In the genomic region with DNA sequence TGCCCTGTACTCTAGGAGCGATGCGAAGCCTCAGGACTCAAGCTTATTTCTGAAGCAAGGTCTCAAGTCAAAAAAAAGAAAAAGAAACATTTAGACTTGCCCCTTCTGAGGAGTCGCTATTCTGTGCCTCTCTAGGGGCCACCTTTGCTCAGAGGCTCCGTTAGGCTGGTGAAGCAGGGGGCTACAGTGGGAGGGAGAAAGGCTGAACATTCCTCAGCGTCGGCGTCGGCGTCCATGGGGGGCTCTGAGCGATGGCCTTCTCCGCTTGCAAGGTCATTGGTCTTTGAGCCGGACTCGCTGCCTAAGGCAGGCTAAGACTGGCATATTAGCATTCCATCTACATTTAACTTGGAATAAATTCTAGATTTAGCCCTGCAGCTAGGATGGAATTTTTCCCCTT, we compare ENCODE assay signal across 2 cellular contexts.
TF ChIP-seq lines count a peak whose summit lies in the region.

No MANE protein-coding gene starts in this region.

TF ChIP-seq in GM23338, 12 proteins besides CTCF, POLR2A, EP300 and RAD21 (continues in another document):
- no peak for TF ChIP-seq EZH2phosphoT487 (IDR thresholded peaks at IDR 0.05; ENCODE audit: unreplicated experiment)
- TF ChIP-seq NANOG (IDR thresholded peaks at IDR 0.05; ENCODE audit: borderline replicate concordance) = no peak
- no peak for TF ChIP-seq ZNF331 (CRISPR knock-in tag; IDR thresholded peaks at IDR 0.05; ENCODE audit: low read depth)
- no peak for TF ChIP-seq CREB1 (CRISPR knock-in tag; IDR thresholded peaks at IDR 0.05; ENCODE audit: low read depth)
- no peak for TF ChIP-seq STAT1 (IDR thresholded peaks at IDR 0.05; ENCODE audit: unreplicated experiment)
- TF ChIP-seq, protein P1, sequence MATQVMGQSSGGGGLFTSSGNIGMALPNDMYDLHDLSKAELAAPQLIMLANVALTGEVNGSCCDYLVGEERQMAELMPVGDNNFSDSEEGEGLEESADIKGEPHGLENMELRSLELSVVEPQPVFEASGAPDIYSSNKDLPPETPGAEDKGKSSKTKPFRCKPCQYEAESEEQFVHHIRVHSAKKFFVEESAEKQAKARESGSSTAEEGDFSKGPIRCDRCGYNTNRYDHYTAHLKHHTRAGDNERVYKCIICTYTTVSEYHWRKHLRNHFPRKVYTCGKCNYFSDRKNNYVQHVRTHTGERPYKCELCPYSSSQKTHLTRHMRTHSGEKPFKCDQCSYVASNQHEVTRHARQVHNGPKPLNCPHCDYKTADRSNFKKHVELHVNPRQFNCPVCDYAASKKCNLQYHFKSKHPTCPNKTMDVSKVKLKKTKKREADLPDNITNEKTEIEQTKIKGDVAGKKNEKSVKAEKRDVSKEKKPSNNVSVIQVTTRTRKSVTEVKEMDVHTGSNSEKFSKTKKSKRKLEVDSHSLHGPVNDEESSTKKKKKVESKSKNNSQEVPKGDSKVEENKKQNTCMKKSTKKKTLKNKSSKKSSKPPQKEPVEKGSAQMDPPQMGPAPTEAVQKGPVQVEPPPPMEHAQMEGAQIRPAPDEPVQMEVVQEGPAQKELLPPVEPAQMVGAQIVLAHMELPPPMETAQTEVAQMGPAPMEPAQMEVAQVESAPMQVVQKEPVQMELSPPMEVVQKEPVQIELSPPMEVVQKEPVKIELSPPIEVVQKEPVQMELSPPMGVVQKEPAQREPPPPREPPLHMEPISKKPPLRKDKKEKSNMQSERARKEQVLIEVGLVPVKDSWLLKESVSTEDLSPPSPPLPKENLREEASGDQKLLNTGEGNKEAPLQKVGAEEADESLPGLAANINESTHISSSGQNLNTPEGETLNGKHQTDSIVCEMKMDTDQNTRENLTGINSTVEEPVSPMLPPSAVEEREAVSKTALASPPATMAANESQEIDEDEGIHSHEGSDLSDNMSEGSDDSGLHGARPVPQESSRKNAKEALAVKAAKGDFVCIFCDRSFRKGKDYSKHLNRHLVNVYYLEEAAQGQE (IDR thresholded peaks at IDR 0.05; ENCODE audit: unreplicated experiment) = no peak
- no peak for TF ChIP-seq JUNB (IDR thresholded peaks at IDR 0.05; ENCODE audit: unreplicated experiment)
- TF ChIP-seq, protein P2, sequence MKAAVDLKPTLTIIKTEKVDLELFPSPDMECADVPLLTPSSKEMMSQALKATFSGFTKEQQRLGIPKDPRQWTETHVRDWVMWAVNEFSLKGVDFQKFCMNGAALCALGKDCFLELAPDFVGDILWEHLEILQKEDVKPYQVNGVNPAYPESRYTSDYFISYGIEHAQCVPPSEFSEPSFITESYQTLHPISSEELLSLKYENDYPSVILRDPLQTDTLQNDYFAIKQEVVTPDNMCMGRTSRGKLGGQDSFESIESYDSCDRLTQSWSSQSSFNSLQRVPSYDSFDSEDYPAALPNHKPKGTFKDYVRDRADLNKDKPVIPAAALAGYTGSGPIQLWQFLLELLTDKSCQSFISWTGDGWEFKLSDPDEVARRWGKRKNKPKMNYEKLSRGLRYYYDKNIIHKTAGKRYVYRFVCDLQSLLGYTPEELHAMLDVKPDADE (IDR thresholded peaks at IDR 0.05) = no peak
- no peak for TF ChIP-seq ZNF114 (CRISPR knock-in tag; IDR thresholded peaks at IDR 0.05)
- TF ChIP-seq, protein P3, sequence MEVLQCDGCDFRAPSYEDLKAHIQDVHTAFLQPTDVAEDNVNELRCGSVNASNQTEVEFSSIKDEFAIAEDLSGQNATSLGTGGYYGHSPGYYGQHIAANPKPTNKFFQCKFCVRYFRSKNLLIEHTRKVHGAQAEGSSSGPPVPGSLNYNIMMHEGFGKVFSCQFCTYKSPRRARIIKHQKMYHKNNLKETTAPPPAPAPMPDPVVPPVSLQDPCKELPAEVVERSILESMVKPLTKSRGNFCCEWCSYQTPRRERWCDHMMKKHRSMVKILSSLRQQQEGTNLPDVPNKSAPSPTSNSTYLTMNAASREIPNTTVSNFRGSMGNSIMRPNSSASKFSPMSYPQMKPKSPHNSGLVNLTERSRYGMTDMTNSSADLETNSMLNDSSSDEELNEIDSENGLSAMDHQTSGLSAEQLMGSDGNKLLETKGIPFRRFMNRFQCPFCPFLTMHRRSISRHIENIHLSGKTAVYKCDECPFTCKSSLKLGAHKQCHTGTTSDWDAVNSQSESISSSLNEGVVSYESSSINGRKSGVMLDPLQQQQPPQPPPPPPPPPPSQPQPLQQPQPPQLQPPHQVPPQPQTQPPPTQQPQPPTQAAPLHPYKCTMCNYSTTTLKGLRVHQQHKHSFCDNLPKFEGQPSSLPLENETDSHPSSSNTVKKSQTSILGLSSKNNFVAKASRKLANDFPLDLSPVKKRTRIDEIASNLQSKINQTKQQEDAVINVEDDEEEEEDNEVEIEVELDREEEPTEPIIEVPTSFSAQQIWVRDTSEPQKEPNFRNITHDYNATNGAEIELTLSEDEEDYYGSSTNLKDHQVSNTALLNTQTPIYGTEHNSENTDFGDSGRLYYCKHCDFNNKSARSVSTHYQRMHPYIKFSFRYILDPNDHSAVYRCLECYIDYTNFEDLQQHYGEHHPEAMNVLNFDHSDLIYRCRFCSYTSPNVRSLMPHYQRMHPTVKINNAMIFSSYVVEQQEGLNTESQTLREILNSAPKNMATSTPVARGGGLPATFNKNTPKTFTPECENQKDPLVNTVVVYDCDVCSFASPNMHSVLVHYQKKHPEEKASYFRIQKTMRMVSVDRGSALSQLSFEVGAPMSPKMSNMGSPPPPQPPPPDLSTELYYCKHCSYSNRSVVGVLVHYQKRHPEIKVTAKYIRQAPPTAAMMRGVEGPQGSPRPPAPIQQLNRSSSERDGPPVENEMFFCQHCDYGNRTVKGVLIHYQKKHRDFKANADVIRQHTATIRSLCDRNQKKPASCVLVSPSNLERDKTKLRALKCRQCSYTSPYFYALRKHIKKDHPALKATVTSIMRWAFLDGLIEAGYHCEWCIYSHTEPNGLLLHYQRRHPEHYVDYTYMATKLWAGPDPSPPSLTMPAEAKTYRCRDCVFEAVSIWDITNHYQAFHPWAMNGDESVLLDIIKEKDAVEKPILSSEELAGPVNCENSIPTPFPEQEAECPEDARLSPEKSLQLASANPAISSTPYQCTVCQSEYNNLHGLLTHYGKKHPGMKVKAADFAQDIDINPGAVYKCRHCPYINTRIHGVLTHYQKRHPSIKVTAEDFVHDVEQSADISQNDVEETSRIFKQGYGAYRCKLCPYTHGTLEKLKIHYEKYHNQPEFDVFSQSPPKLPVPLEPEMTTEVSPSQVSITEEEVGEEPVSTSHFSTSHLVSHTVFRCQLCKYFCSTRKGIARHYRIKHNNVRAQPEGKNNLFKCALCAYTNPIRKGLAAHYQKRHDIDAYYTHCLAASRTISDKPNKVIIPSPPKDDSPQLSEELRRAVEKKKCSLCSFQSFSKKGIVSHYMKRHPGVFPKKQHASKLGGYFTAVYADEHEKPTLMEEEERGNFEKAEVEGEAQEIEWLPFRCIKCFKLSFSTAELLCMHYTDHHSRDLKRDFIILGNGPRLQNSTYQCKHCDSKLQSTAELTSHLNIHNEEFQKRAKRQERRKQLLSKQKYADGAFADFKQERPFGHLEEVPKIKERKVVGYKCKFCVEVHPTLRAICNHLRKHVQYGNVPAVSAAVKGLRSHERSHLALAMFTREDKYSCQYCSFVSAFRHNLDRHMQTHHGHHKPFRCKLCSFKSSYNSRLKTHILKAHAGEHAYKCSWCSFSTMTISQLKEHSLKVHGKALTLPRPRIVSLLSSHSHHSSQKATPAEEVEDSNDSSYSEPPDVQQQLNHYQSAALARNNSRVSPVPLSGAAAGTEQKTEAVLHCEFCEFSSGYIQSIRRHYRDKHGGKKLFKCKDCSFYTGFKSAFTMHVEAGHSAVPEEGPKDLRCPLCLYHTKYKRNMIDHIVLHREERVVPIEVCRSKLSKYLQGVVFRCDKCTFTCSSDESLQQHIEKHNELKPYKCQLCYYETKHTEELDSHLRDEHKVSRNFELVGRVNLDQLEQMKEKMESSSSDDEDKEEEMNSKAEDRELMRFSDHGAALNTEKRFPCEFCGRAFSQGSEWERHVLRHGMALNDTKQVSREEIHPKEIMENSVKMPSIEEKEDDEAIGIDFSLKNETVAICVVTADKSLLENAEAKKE (CRISPR knock-in tag; IDR thresholded peaks at IDR 0.05) = no peak

TF ChIP-seq in H1, 55 proteins besides CTCF, POLR2A, EP300 and RAD21:
- no peak for TF ChIP-seq SP1 (IDR thresholded peaks at IDR 0.05; ENCODE audit: low read depth, low read length)
- TF ChIP-seq SRF (IDR thresholded peaks at IDR 0.05; ENCODE audit: low read depth, low read length) = no peak
- no peak for TF ChIP-seq BACH1 (IDR thresholded peaks at IDR 0.05; ENCODE audit: low read length)
- TF ChIP-seq KDM5A (IDR thresholded peaks at IDR 0.05; ENCODE audit: low read length) = no peak
- TF ChIP-seq, protein P4, sequence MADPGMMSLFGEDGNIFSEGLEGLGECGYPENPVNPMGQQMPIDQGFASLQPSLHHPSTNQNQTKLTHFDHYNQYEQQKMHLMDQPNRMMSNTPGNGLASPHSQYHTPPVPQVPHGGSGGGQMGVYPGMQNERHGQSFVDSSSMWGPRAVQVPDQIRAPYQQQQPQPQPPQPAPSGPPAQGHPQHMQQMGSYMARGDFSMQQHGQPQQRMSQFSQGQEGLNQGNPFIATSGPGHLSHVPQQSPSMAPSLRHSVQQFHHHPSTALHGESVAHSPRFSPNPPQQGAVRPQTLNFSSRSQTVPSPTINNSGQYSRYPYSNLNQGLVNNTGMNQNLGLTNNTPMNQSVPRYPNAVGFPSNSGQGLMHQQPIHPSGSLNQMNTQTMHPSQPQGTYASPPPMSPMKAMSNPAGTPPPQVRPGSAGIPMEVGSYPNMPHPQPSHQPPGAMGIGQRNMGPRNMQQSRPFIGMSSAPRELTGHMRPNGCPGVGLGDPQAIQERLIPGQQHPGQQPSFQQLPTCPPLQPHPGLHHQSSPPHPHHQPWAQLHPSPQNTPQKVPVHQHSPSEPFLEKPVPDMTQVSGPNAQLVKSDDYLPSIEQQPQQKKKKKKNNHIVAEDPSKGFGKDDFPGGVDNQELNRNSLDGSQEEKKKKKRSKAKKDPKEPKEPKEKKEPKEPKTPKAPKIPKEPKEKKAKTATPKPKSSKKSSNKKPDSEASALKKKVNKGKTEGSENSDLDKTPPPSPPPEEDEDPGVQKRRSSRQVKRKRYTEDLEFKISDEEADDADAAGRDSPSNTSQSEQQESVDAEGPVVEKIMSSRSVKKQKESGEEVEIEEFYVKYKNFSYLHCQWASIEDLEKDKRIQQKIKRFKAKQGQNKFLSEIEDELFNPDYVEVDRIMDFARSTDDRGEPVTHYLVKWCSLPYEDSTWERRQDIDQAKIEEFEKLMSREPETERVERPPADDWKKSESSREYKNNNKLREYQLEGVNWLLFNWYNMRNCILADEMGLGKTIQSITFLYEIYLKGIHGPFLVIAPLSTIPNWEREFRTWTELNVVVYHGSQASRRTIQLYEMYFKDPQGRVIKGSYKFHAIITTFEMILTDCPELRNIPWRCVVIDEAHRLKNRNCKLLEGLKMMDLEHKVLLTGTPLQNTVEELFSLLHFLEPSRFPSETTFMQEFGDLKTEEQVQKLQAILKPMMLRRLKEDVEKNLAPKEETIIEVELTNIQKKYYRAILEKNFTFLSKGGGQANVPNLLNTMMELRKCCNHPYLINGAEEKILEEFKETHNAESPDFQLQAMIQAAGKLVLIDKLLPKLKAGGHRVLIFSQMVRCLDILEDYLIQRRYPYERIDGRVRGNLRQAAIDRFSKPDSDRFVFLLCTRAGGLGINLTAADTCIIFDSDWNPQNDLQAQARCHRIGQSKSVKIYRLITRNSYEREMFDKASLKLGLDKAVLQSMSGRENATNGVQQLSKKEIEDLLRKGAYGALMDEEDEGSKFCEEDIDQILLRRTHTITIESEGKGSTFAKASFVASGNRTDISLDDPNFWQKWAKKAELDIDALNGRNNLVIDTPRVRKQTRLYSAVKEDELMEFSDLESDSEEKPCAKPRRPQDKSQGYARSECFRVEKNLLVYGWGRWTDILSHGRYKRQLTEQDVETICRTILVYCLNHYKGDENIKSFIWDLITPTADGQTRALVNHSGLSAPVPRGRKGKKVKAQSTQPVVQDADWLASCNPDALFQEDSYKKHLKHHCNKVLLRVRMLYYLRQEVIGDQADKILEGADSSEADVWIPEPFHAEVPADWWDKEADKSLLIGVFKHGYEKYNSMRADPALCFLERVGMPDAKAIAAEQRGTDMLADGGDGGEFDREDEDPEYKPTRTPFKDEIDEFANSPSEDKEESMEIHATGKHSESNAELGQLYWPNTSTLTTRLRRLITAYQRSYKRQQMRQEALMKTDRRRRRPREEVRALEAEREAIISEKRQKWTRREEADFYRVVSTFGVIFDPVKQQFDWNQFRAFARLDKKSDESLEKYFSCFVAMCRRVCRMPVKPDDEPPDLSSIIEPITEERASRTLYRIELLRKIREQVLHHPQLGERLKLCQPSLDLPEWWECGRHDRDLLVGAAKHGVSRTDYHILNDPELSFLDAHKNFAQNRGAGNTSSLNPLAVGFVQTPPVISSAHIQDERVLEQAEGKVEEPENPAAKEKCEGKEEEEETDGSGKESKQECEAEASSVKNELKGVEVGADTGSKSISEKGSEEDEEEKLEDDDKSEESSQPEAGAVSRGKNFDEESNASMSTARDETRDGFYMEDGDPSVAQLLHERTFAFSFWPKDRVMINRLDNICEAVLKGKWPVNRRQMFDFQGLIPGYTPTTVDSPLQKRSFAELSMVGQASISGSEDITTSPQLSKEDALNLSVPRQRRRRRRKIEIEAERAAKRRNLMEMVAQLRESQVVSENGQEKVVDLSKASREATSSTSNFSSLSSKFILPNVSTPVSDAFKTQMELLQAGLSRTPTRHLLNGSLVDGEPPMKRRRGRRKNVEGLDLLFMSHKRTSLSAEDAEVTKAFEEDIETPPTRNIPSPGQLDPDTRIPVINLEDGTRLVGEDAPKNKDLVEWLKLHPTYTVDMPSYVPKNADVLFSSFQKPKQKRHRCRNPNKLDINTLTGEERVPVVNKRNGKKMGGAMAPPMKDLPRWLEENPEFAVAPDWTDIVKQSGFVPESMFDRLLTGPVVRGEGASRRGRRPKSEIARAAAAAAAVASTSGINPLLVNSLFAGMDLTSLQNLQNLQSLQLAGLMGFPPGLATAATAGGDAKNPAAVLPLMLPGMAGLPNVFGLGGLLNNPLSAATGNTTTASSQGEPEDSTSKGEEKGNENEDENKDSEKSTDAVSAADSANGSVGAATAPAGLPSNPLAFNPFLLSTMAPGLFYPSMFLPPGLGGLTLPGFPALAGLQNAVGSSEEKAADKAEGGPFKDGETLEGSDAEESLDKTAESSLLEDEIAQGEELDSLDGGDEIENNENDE (IDR thresholded peaks at IDR 0.05; ENCODE audit: insufficient replicate concordance, low read length) = no peak
- no peak for TF ChIP-seq SIX5 (IDR thresholded peaks at IDR 0.05; ENCODE audit: low read depth, low read length)
- TF ChIP-seq, protein P5, sequence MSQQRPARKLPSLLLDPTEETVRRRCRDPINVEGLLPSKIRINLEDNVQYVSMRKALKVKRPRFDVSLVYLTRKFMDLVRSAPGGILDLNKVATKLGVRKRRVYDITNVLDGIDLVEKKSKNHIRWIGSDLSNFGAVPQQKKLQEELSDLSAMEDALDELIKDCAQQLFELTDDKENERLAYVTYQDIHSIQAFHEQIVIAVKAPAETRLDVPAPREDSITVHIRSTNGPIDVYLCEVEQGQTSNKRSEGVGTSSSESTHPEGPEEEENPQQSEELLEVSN (IDR thresholded peaks at IDR 0.05) = no peak
- no peak for TF ChIP-seq BCL11A (IDR thresholded peaks at IDR 0.05; ENCODE audit: low read depth in 2 of 2, low read length in 2 of 2)
- no peak for TF ChIP-seq HDAC6 (IDR thresholded peaks at IDR 0.05; ENCODE audit: low read depth, low read length)
- TF ChIP-seq CEBPB (IDR thresholded peaks at IDR 0.05; ENCODE audit: low read depth, low read length) = no peak
- TF ChIP-seq TCF12 (IDR thresholded peaks at IDR 0.05; ENCODE audit: low read depth, low read length) = no peak
- no peak for TF ChIP-seq JUN (IDR thresholded peaks at IDR 0.05; ENCODE audit: low read depth, low read length)
